17 cellular contexts compared by ENCODE assay signal in the genomic region with DNA sequence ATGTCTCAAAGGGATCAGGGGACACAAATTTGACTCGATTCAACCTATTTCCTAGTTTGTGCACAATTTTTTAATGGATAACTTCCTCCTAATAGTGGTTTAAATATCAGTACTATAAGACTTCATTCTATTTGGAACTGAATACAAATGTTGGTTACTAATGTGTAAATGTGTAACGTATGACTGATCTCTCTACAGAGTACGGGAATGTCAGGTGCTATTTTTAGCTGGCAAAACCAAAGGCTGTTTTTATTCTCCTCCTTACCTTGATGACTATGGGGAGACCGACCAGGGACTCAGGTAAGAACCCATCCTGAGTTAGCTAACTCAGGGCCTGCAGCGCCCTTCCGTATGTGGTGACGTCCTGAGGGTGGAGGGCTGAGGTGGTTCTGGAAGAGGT.
"Had no signal": no experiment of that assay in that cellular context is flagged by ENCODE, and none has a peak within 500 bp of the region (broad histone marks: within the 10 kb centered on the region; RNA-seq: fewer than 3 reads in every experiment).

No MANE protein-coding gene starts in this region.

- FAIRE-seq: endothelial cell of umbilical vein had no signal

- H3K27ac ChIP-seq: coronary artery, SK-N-MC, tibial artery, uterus had no signal

- H3K4me1 ChIP-seq: uterus had no signal

- ATAC-seq: left cardiac atrium, WTC11 had no signal

- H3K4me1 Mint-ChIP-seq: WTC11 had no signal

- H3K27me3 Mint-ChIP-seq: naive B cell had no signal

- H3K4me3 ChIP-seq: coronary artery, lung, SK-N-MC, tibial artery, uterus had no signal

- H3K27me3 ChIP-seq: tibial artery, uterus had no signal

- H3K4me3 Mint-ChIP-seq: naive B cell, WTC11 had no signal

- H3K36me3 ChIP-seq: uterus had no signal

- H3K9me3 ChIP-seq: tibial artery, uterus had no signal

- DNase-seq: activated CD4-positive, alpha-beta T cell treated with anti-CD3 and anti-CD28 coated beads for 48 hours; activated effector memory CD4-positive, alpha-beta T cell treated with anti-CD3 and anti-CD28 coated beads, Interleukin-2, amount 50 U/mL, for 16 hours; effector CD4-positive, alpha-beta T cell; hippocampal formation; left cardiac atrium; naive B cell; occipital lobe; stimulated activated CD4-positive, alpha-beta T cell treated with anti-CD3 and anti-CD28 coated beads, Interleukin-15, amount 100 ng/mL, for 24 hours; stimulated activated CD4-positive, alpha-beta T cell treated with anti-CD3 and anti-CD28 coated beads, Interleukin-4, amount 100 ng/mL, for 24 hours; T-helper 1 cell; tibial artery; uterus had no signal

- H3K9me3 Mint-ChIP-seq: naive B cell had no signal

- H3K27ac Mint-ChIP-seq: WTC11 had no signal
